ENCODE assay signal across 28 cellular contexts in genomic region chr5:62138607-62139006, GRCh38.
DNase-seq lines count a peak whose midpoint lies in the region; ATAC-seq, FAIRE-seq and TF ChIP-seq lines count a peak whose summit lies in the region.
"Had no signal": no experiment of that assay in that cellular context is flagged by ENCODE, and none has a peak within 500 bp of the region (broad histone marks: within the 10 kb centered on the region; RNA-seq: fewer than 3 reads in every experiment).

No MANE protein-coding gene starts in this region.

- H4K5ac ChIP-seq in H1 (ENCODE audit: insufficient read length, low read depth, low read length): no peak overlapping the region

- DNase-seq in SK-N-SH: peak; percentile 9
- DNase-seq in H1 (ENCODE audit: low read depth in 1 of 2, low spot score in 2 of 2): peak; percentile 15 to 63
- DNase-seq in neuronal stem cell (ENCODE audit: low spot score): no peak
- DNase-seq in H4 (ENCODE audit: low spot score): no peak
- DNase-seq in NCI-H1930 (lab: John Stamatoyannopoulos, UW): no peak
- DNase-seq: ACHN; activated CD4-positive, alpha-beta T cell treated with anti-CD3 and anti-CD28 coated beads, Interleukin-2, amount 50 U/mL, for 1 hour; activated CD8-positive, alpha-beta memory T cell treated with anti-CD3 and anti-CD28 coated beads, Interleukin-2, amount 10 ng/mL, durations not matched to agents 7 days and 5 days; activated naive CD8-positive, alpha-beta T cell treated with anti-CD3 and anti-CD28 coated beads, Interleukin-2, amount 50 U/mL, for 24 hours; activated T-cell treated with anti-CD3 and anti-CD28 coated beads, Interleukin-2, amount 50 U/mL, for 48 hours; dermis blood vessel endothelial cell; GDM1; HCEC 1CT; Karpas-422; kidney glomerular epithelial cell; lower lobe of right lung; MV-4-11; NCI-H187 treated with DMSO at 0.1 percent for 48 hours; NCI-H226; SHP77; spleen; T1000 had no signal

- H3K9me3 ChIP-seq in SK-N-SH (no peaks in the 10 kb centered on the region; the same call in 1 of the 2 replicates), Loucy (ENCODE audit: insufficient read depth, low read depth, low read length) (no peaks in the 10 kb centered on the region), H1 (ENCODE audit: insufficient read depth in 2 of 2, low read depth in 1 of 2, low read length in 1 of 2) (no peaks in the 10 kb centered on the region), neuronal stem cell (replicated peaks in 1 of 2; ENCODE audit: control insufficient read depth in 2 of 2, insufficient read depth in 1 of 2, low read depth in 1 of 2, low read length in 2 of 2) (no peaks in the 10 kb centered on the region)
- H3K9me3 ChIP-seq: lower lobe of right lung, spleen, suprapubic skin had no signal

- no peak overlapping the region for H3K4ac ChIP-seq in H1 (replicated peaks; ENCODE audit: insufficient read length, low read depth, low read length)
- H3K4ac ChIP-seq in neuronal stem cell (ENCODE audit: low read length): no peak overlapping the region

- H3K9ac ChIP-seq in SK-N-SH (no peak overlapping the region), Loucy (ENCODE audit: low read depth, low read length, poor library complexity, severe bottlenecking) (peak overlapping the region; percentile 38), H1 (replicated peaks in 1 of 4; ENCODE audit: extremely low read depth in 1 of 4, low read depth in 3 of 4, low read length in 3 of 4) (no peak overlapping the region), neuronal stem cell (ENCODE audit: low read depth, low read length, poor library complexity) (peak overlapping the region; percentile 38)
- H3K9ac ChIP-seq: parathyroid adenoma had no signal

- H3K56ac ChIP-seq in H1 (replicated peaks; ENCODE audit: insufficient read length, low read depth, low read length): no peak overlapping the region

- CTCF ChIA-PET in SK-N-SH (lab: Yijun Ruan, JAX) (no interaction called here), H1 (lab: Charles Lee; ENCODE audit: partially characterized antibody) (interaction anchor here (1.3 kb wide), 1 partner anchor 13 kb away, joined by 5 read pairs; no protein-coding TSS in a partner anchor)

- H2BK12ac ChIP-seq in H1 (ENCODE audit: low read depth, low read length) (no peak overlapping the region), neuronal stem cell (ENCODE audit: low read length) (no peak overlapping the region)

- H3K79me2 ChIP-seq in SK-N-SH (ENCODE audit: insufficient read depth) (no peaks in the 10 kb centered on the region), Loucy (ENCODE audit: insufficient read depth, low read length) (no peaks in the 10 kb centered on the region), H1 (ENCODE audit: control insufficient read depth in 1 of 2, insufficient read depth in 2 of 2, low read length in 2 of 2) (no peaks in the 10 kb centered on the region)
- H3K79me2 ChIP-seq: parathyroid adenoma had no signal

- H3F3A ChIP-seq in SK-N-SH (replicated peaks; ENCODE audit: insufficient read depth) (no peaks in the 10 kb centered on the region), Loucy (ENCODE audit: low read depth) (no peaks in the 10 kb centered on the region; the same call in 1 of the 2 replicates)

- H4K20me1 ChIP-seq in SK-N-SH (ENCODE audit: insufficient read depth) (no peaks in the 10 kb centered on the region), Loucy (ENCODE audit: insufficient read depth, low read length, poor library complexity, severe bottlenecking) (no peaks in the 10 kb centered on the region), H1 (replicated peaks in 1 of 2; ENCODE audit: control insufficient read depth in 1 of 2, insufficient read depth in 2 of 2, low read length in 2 of 2) (no peaks in the 10 kb centered on the region)

- H2BK5ac ChIP-seq in H1 (ENCODE audit: low read depth, low read length): no peak overlapping the region
- H2BK5ac ChIP-seq in neuronal stem cell (ENCODE audit: low read length): no peak overlapping the region

- TF ChIP-seq RAD21 in SK-N-SH (IDR thresholded peaks at IDR 0.05; ENCODE audit: low read length) (no peak), H1 (IDR thresholded peaks at IDR 0.05 in 1 of 2, conservative IDR thresholded peaks at IDR 0.05 in 1 of 2; ENCODE audit: low read depth in 2 of 2, low read length in 2 of 2) (peak; percentile 1 to 14; a peak in 1 of 4 replicates)

- no peak for FAIRE-seq in H1 (lab: Jason Lieb, UNC)

- no peaks in the 10 kb centered on the region; the same call in 1 of the 2 replicates for H3K23me2 ChIP-seq in H1 (ENCODE audit: low read depth, low read length)

- TF ChIP-seq EP300 in SK-N-SH (IDR thresholded peaks at IDR 0.05; ENCODE audit: borderline replicate concordance in 1 of 2, low read depth in 1 of 2, low read length in 1 of 2): no peak
- TF ChIP-seq EP300 in H1 (IDR thresholded peaks at IDR 0.05; ENCODE audit: borderline replicate concordance in 1 of 2, low read depth in 2 of 2, low read length in 2 of 2): no peak

- H3K4me1 ChIP-seq in SK-N-SH (ENCODE audit: control insufficient read depth in 1 of 2, insufficient read depth in 2 of 2, low read depth in 1 of 2, low read length in 1 of 2) (no peaks in the 10 kb centered on the region), Loucy (ENCODE audit: insufficient read depth, low read length, poor library complexity, severe bottlenecking) (peaks cover 60% of the 10 kb centered on the region), H1 (replicated peaks in 1 of 4; ENCODE audit: control insufficient read depth in 3 of 4, insufficient read depth in 4 of 4, low read length in 3 of 4) (peaks cover 0 to 11% (median 9%) of the 10 kb centered on the region in 4 experiments; a peak in 4 of 7 replicates), neuronal stem cell (ENCODE audit: control insufficient read depth in 2 of 2, insufficient read depth in 1 of 2, low read depth in 1 of 2, low read length in 2 of 2) (peaks cover 4 to 5% of the 10 kb centered on the region in 2 donors)
- H3K4me1 ChIP-seq: parathyroid adenoma, spleen had no signal

- H2BK120ac ChIP-seq in H1 (replicated peaks; ENCODE audit: low read depth, low read length) (no peak overlapping the region), neuronal stem cell (ENCODE audit: low read depth, low read length) (no peak overlapping the region)

- H2AFZ ChIP-seq in SK-N-SH (ENCODE audit: low read depth) (no peak overlapping the region), Loucy (ENCODE audit: low read length) (peak overlapping the region; percentile 60), H1 (ENCODE audit: low read length) (peak overlapping the region; percentile 61), neuronal stem cell (ENCODE audit: low read length) (peak overlapping the region; percentile 83)
- H2AFZ ChIP-seq: parathyroid adenoma had no signal

- H3K9me2 ChIP-seq in SK-N-SH: no peaks in the 10 kb centered on the region
- H3K9me2 ChIP-seq in Loucy (replicated peaks; ENCODE audit: low read depth, low read length): no peaks in the 10 kb centered on the region

- WGBS in SK-N-SH (ENCODE audit: low lambda C conversion rate): 36% methylated on average over 3 of the region's 7 CpGs
- WGBS in H1 (ENCODE audit: extremely low coverage in 1 of 2, insufficient coverage in 1 of 2, insufficient read length in 1 of 2, insufficient replicate concordance in 2 of 2, low coverage in 1 of 2, low lambda C conversion rate in 2 of 2, missing lambda C conversion rate in 1 of 2), 2 experiments: 38% methylated on average over 7 of the region's 7 CpGs; no CpG with 5 or more reads in 1 of the 2 experiments
- WGBS in neuronal stem cell (ENCODE audit: extremely low coverage in 2 of 2, insufficient read length in 2 of 2, insufficient replicate concordance in 1 of 2), 2 donors: no CpG with 5 or more reads among the region's 7 CpGs

- H4K8ac ChIP-seq in H1 (ENCODE audit: extremely low read depth, insufficient read depth, low read length): no peak overlapping the region
- H4K8ac ChIP-seq in neuronal stem cell (ENCODE audit: low read depth, low read length): no peak overlapping the region

- TF ChIP-seq CTCF in SK-N-SH (IDR thresholded peaks at IDR 0.05) (no peak), Loucy (conservative IDR thresholded peaks at IDR 0.05; ENCODE audit: low read length) (no peak), H1 (IDR thresholded peaks at IDR 0.05; ENCODE audit: control extremely low read depth in 1 of 3, insufficient read depth in 1 of 3, low read depth in 1 of 3, low read length in 3 of 3) (no peak)

- H3K27ac ChIP-seq in SK-N-SH (ENCODE audit: low read depth in 2 of 2, low read length in 1 of 2) (no peak overlapping the region), H1 (ENCODE audit: low read depth, low read length) (no peak overlapping the region), neuronal stem cell (replicated peaks; ENCODE audit: low read length) (no peak overlapping the region)
- H3K27ac ChIP-seq: lower lobe of right lung, parathyroid adenoma, spleen, suprapubic skin had no signal

- ATAC-seq in SK-N-SH treated with all-trans-retinoic acid at 6 μM for 48 hours (no peak), GM19324 (IDR thresholded peaks at IDR 0.05; ENCODE audit: low FRiP score, unreplicated experiment) (no peak)
- ATAC-seq: activated CD8-positive, alpha-beta memory T cell treated with anti-CD3 and anti-CD28 coated beads, Interleukin-2, amount 10 ng/mL, durations not matched to agents 7 days and 5 days; activated naive CD8-positive, alpha-beta T cell treated with anti-CD3 and anti-CD28 coated beads, Interleukin-2, amount 50 U/mL, for 24 hours; lower lobe of right lung; right cardiac atrium had no signal

- H3K36me3 ChIP-seq in SK-N-SH (replicated peaks in 1 of 2; ENCODE audit: control insufficient read depth in 1 of 2, insufficient read depth in 2 of 2, low read length in 1 of 2) (no peaks in the 10 kb centered on the region), Loucy (ENCODE audit: insufficient read depth, low read length) (no peaks in the 10 kb centered on the region), H1 (ENCODE audit: control insufficient read depth in 2 of 4, insufficient read depth in 4 of 4, low read length in 3 of 4) (no peaks in the 10 kb centered on the region), neuronal stem cell (replicated peaks in 1 of 2; ENCODE audit: control insufficient read depth in 2 of 2, insufficient read depth in 2 of 2, low read length in 2 of 2) (no peaks in the 10 kb centered on the region)
- H3K36me3 ChIP-seq: lower lobe of right lung, spleen, suprapubic skin had no signal

- no peak for TF ChIP-seq POLR2A in H1 (IDR thresholded peaks at IDR 0.05; ENCODE audit: control extremely low read depth in 1 of 2, low read depth in 2 of 2, low read length in 2 of 2)

- no peak overlapping the region for H4K91ac ChIP-seq in H1 (replicated peaks; ENCODE audit: insufficient read length, low read length)
- no peak overlapping the region for H4K91ac ChIP-seq in neuronal stem cell (ENCODE audit: low read depth, low read length, poor library complexity)

- H3K14ac ChIP-seq in H1 (ENCODE audit: insufficient read length): no peak overlapping the region
- H3K14ac ChIP-seq in neuronal stem cell (ENCODE audit: low read length): no peak overlapping the region

- no peak overlapping the region for H3K23ac ChIP-seq in H1 (ENCODE audit: insufficient read length)
- no peak overlapping the region for H3K23ac ChIP-seq in neuronal stem cell (ENCODE audit: low read depth, low read length, poor library complexity)

- H3K27me3 ChIP-seq in SK-N-SH (ENCODE audit: insufficient read depth) (no peaks in the 10 kb centered on the region; the same call in 1 of the 2 replicates), Loucy (ENCODE audit: insufficient read depth, low read length, poor library complexity, severe bottlenecking) (no peaks in the 10 kb centered on the region), H1 (replicated peaks in 1 of 4; ENCODE audit: control insufficient read depth in 3 of 4, extremely low read depth in 1 of 4, insufficient read depth in 3 of 4, low read length in 3 of 4) (peaks cover 0 to 1% (median 0%) of the 10 kb centered on the region in 4 experiments; a peak in 1 of 7 replicates), neuronal stem cell (ENCODE audit: control insufficient read depth in 3 of 3, insufficient read depth in 3 of 3, low read depth in 1 of 3, low read length in 3 of 3) (peaks cover 0 to 5% (median 0%) of the 10 kb centered on the region in 3 experiments)
- H3K27me3 ChIP-seq: suprapubic skin had no signal

- H3K4me2 ChIP-seq in SK-N-SH (no peak overlapping the region), Loucy (ENCODE audit: low read depth, low read length, poor library complexity, severe bottlenecking) (peak overlapping the region; percentile 60), H1 (ENCODE audit: insufficient read depth in 1 of 2, low read depth in 2 of 2, low read length in 2 of 2) (peak overlapping the region in 1 of 2 experiments; percentile 48; a peak in 3 of 4 replicates), neuronal stem cell (ENCODE audit: insufficient read depth, low read length, poor library complexity, severe bottlenecking) (no peak overlapping the region)

- H2AK5ac ChIP-seq in H1 (ENCODE audit: low read depth, low read length) (no peak overlapping the region), neuronal stem cell (ENCODE audit: low read depth, low read length) (no peak overlapping the region)

- POLR2A ChIA-PET in SK-N-SH (lab: Yijun Ruan, JAX): no interaction called here
- POLR2A ChIA-PET in H1 (lab: Charles Lee; ENCODE audit: partially characterized antibody): no interaction called here

- H3K79me1 ChIP-seq in H1 (ENCODE audit: low read depth, low read length) (no peaks in the 10 kb centered on the region), neuronal stem cell (ENCODE audit: low read depth, low read length) (no peaks in the 10 kb centered on the region)

- H2BK15ac ChIP-seq in H1 (ENCODE audit: low read length) (no peak overlapping the region), neuronal stem cell (ENCODE audit: low read length) (peak overlapping the region; percentile 8)

- H3K4me3 ChIP-seq in SK-N-SH (ENCODE audit: low read depth in 2 of 2, low read length in 1 of 2): no peak overlapping the region
- H3K4me3 ChIP-seq in Loucy (ENCODE audit: low read length, poor library complexity, severe bottlenecking): peak overlapping the region; percentile 55
- no peak overlapping the region for H3K4me3 ChIP-seq in H1 (ENCODE audit: extremely low read depth in 1 of 4, insufficient read depth in 2 of 4, low read depth in 3 of 4, low read length in 4 of 4)
- no peak overlapping the region for H3K4me3 ChIP-seq in neuronal stem cell (ENCODE audit: low read length in 2 of 2)
- H3K4me3 ChIP-seq: lower lobe of right lung, spleen, suprapubic skin had no signal

- no peak overlapping the region for H2BK20ac ChIP-seq in H1 (ENCODE audit: low read length)

- no peak overlapping the region for H3K18ac ChIP-seq in H1 (ENCODE audit: extremely low read depth, low read length)
- no peak overlapping the region for H3K18ac ChIP-seq in neuronal stem cell (ENCODE audit: low read length)

Comparison
In these comparisons a context has a peak if more than half of its experiments do, and no peak if none do; other contexts are left out.
1. DNase-seq: peak in SK-N-SH (single experiment) and H1 (2 of 2); none in neuronal stem cell (single experiment), H4 (single experiment) and NCI-H1930 (0 of 2).
2. H3K9ac ChIP-seq: peak in Loucy (single experiment) and neuronal stem cell (single experiment); none in SK-N-SH (single experiment) and H1 (0 of 4).
3. Of the 17 proteins assayed by ChIP-seq in both H1 and SK-N-SH: peak only in H1: RAD21; only in SK-N-SH: none; in both: none; in neither: 16.